ENCODE assay signal across 10 cellular contexts in genomic region chr11:134034496-134035381, GRCh38. TPM values are rescaled to one million over a fixed set of nuclear protein-coding genes. Genes with fewer than 3 reads are reported as not detected.
DNase-seq lines count a peak whose midpoint lies in the region; ATAC-seq and TF ChIP-seq lines count a peak whose summit lies in the region.
"Had no signal": no experiment of that assay in that cellular context is flagged by ENCODE, and none has a peak within 500 bp of the region (broad histone marks: within the 10 kb centered on the region; RNA-seq: fewer than 3 reads in every experiment).

No MANE protein-coding gene starts in this region.

- peak overlapping the region; percentile 5 for H3K27ac Mint-ChIP-seq in chondrocyte (ENCODE audit: unreplicated experiment)
- no peak overlapping the region for H3K27ac Mint-ChIP-seq in activated CD4-positive, alpha-beta memory T cell treated with anti-CD3 and anti-CD28 coated beads, Interleukin-2, amount 10 ng/mL, durations not matched to agents 7 days and 5 days

- no peak overlapping the region for H3K4me3 Mint-ChIP-seq in chondrocyte (ENCODE audit: unreplicated experiment)
- H3K4me3 Mint-ChIP-seq in activated CD4-positive, alpha-beta memory T cell treated with anti-CD3 and anti-CD28 coated beads, Interleukin-2, amount 10 ng/mL, durations not matched to agents 7 days and 5 days: no peak overlapping the region

- H3K36me3 Mint-ChIP-seq in chondrocyte (ENCODE audit: low read depth): no peaks in the 10 kb centered on the region
- H3K36me3 Mint-ChIP-seq in activated CD4-positive, alpha-beta memory T cell treated with anti-CD3 and anti-CD28 coated beads, Interleukin-2, amount 10 ng/mL, durations not matched to agents 7 days and 5 days (ENCODE audit: low read depth): no peaks in the 10 kb centered on the region

- DNase-seq in COR-L47 (lab: John Stamatoyannopoulos, UW) (peak; percentile 85), NCI-H2081 treated with DMSO at 0.1 percent for 48 hours (lab: John Stamatoyannopoulos, UW) (peak; percentile 84), chondrocyte (ENCODE audit: low spot score) (peak; percentile 79), osteoblast (ENCODE audit: insufficient read length, low spot score, missing footprints) (peak; percentile 66), NCI-H526 (lab: John Stamatoyannopoulos, UW) (no peak), mucosa of gallbladder (ENCODE audit: low spot score) (no peak)
- no peak for DNase-seq in activated CD4-positive, alpha-beta memory T cell treated with anti-CD3 and anti-CD28 coated beads, Interleukin-2, amount 10 ng/mL, durations not matched to agents 7 days and 5 days
- DNase-seq: cortex of kidney had no signal

- TF ChIP-seq CTCF in chondrocyte (IDR thresholded peaks at IDR 0.05) (no peak), osteoblast (IDR thresholded peaks at IDR 0.05; ENCODE audit: extremely low read depth, low read depth, low read length) (no peak)

- POLR2A ChIA-PET in activated CD4-positive, alpha-beta memory T cell treated with anti-CD3 and anti-CD28 coated beads, Interleukin-2, amount 10 ng/mL, durations not matched to agents 7 days and 5 days (lab: Charles Lee): interaction anchor here (1.2 to 1.9 kb wide), 2 partner anchors 78 to 88 kb away, joined by 5 to 7 read pairs; partner anchors contain the start of gene IGSF9B

- peaks cover 48% of the 10 kb centered on the region for H3K4me1 Mint-ChIP-seq in chondrocyte (ENCODE audit: low read depth)
- peaks cover 55% of the 10 kb centered on the region for H3K4me1 Mint-ChIP-seq in activated CD4-positive, alpha-beta memory T cell treated with anti-CD3 and anti-CD28 coated beads, Interleukin-2, amount 10 ng/mL, durations not matched to agents 7 days and 5 days

- H3K36me3 ChIP-seq in osteoblast (ENCODE audit: insufficient read depth, low read length): no peaks in the 10 kb centered on the region
- H3K36me3 ChIP-seq: neutrophil had no signal

- ATAC-seq in HG03460 (IDR thresholded peaks at IDR 0.05; ENCODE audit: unreplicated experiment): no peak

- H3K27me3 Mint-ChIP-seq in chondrocyte (ENCODE audit: low read depth): peaks cover 25% of the 10 kb centered on the region
- peaks cover 11% of the 10 kb centered on the region for H3K27me3 Mint-ChIP-seq in activated CD4-positive, alpha-beta memory T cell treated with anti-CD3 and anti-CD28 coated beads, Interleukin-2, amount 10 ng/mL, durations not matched to agents 7 days and 5 days

- H4K20me1 ChIP-seq in osteoblast (ENCODE audit: insufficient read depth, low read length): no peaks in the 10 kb centered on the region

- peak overlapping the region; percentile 87 for H2AFZ ChIP-seq in osteoblast (ENCODE audit: low read length)

- H3K27ac ChIP-seq in osteoblast (ENCODE audit: low read depth, low read length): no peak overlapping the region
- H3K27ac ChIP-seq: neutrophil had no signal

- no peaks in the 10 kb centered on the region for H3K79me2 ChIP-seq in osteoblast (ENCODE audit: insufficient read depth, low read length)

- no peak overlapping the region for H3K4me3 ChIP-seq in osteoblast (ENCODE audit: insufficient read depth, low read length)

- CTCF ChIA-PET in activated CD4-positive, alpha-beta memory T cell treated with anti-CD3 and anti-CD28 coated beads, Interleukin-2, amount 10 ng/mL, durations not matched to agents 7 days and 5 days (lab: Charles Lee): interaction anchor here (0.9 to 3.3 kb wide), 9 partner anchors 10 to 172 kb away, joined by 3 to 26 read pairs (median 5); no protein-coding TSS in a partner anchor

- H3K4me2 ChIP-seq in osteoblast (ENCODE audit: insufficient read depth, low read length): no peak overlapping the region

- peaks cover 29% of the 10 kb centered on the region for H3K27me3 ChIP-seq in osteoblast (ENCODE audit: insufficient read depth, low read length)

- no peaks in the 10 kb centered on the region for H3K9me3 Mint-ChIP-seq in chondrocyte (ENCODE audit: low read depth)
- H3K9me3 Mint-ChIP-seq in activated CD4-positive, alpha-beta memory T cell treated with anti-CD3 and anti-CD28 coated beads, Interleukin-2, amount 10 ng/mL, durations not matched to agents 7 days and 5 days: no peaks in the 10 kb centered on the region

- H3K4me1 ChIP-seq in osteoblast (ENCODE audit: insufficient read depth, low read length): peaks cover 12% of the 10 kb centered on the region

- H3K9me3 ChIP-seq in osteoblast (ENCODE audit: low read depth, low read length): no peaks in the 10 kb centered on the region
- H3K9me3 ChIP-seq: neutrophil had no signal

RNA-seq across cellular contexts. Expression of gene JAM3, which starts 34.1 kb away (rescaled TPM):
- total RNA-seq in chondrocyte (94.2 to 185 TPM (median 105 TPM) in 3 replicates), osteoblast (56.3 and 57.5 TPM in 2 replicates), mucosa of gallbladder (50.3 TPM)
- 1 to 10 TPM; 4.5 to 5.1 TPM for total RNA-seq in activated CD4-positive, alpha-beta memory T cell treated with anti-CD3 and anti-CD28 coated beads, Interleukin-2, amount 10 ng/mL, durations not matched to agents 7 days and 5 days

Comparison
In these comparisons a context has a peak if more than half of its experiments do, and no peak if none do; other contexts are left out.
1. DNase-seq: peak in COR-L47 (single experiment), NCI-H2081 treated with DMSO at 0.1 percent for 48 hours (single experiment), chondrocyte (single experiment) and osteoblast (single experiment); none in NCI-H526 (0 of 2), activated CD4-positive, alpha-beta memory T cell treated with anti-CD3 and anti-CD28 coated beads, Interleukin-2, amount 10 ng/mL, durations not matched to agents 7 days and 5 days (single experiment) and mucosa of gallbladder (single experiment).